In the genomic region with DNA sequence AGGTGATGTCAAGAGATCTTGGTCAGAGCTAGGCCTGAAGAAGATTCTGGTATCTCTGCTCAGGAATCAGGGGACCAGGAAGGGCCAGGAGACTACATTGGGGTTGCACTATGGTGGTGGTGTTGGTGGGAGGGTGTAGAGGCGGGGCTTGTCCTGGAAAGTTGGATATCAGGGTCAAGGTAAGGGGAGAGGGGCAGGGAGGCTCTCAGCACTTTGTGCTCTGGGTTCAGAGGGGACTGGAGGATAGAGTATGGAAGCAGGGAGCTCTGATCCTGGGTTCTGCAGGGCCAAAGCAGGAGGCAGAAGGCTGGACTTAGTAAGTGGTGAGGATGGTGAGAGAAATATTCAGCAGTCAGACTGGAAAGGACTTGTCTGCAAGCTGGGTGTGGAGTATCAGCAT, we compare ENCODE assay signal across 8 cellular contexts. TPM values are rescaled to one million over a fixed set of nuclear protein-coding genes. Genes with fewer than 3 reads are reported as not detected.
DNase-seq lines count a peak whose midpoint lies in the region; ATAC-seq and TF ChIP-seq lines count a peak whose summit lies in the region.

No MANE protein-coding gene starts in this region.

- peak overlapping the region; percentile 94 to 100 (median 96) for H3K27ac ChIP-seq in gastrocnemius medialis

- no peaks in the 10 kb centered on the region for H3K27me3 ChIP-seq in gastrocnemius medialis

- no peaks in the 10 kb centered on the region for H3K36me3 ChIP-seq in ES-I3 (ENCODE audit: insufficient read depth, low read length)
- H3K36me3 ChIP-seq in gastrocnemius medialis, result no peaks in the 10 kb centered on the region

- intact Hi-C loops in gastrocnemius medialis (cut with DNase I; ENCODE audit: low total_unique reads), result loop anchor here (5.0 kb wide), 1 partner anchor 69 kb away; no protein-coding TSS in a partner anchor

- H3K4me1 ChIP-seq in ES-I3 (ENCODE audit: insufficient read depth, low read length) (peaks cover 3% of the 10 kb centered on the region; the same call in 1 of the 2 replicates), gastrocnemius medialis (peaks cover 57 to 67% of the 10 kb centered on the region in 2 donors)

- H3K9me3 ChIP-seq in ES-I3 (ENCODE audit: control insufficient read depth, insufficient read depth, low read length) (no peaks in the 10 kb centered on the region), gastrocnemius medialis (no peaks in the 10 kb centered on the region)

- H3K9ac ChIP-seq in ES-I3 (ENCODE audit: low read depth, low read length), result peak overlapping the region; percentile 53; the same call in 1 of the 2 replicates

- DNase-seq in fibroblast of mammary gland (ENCODE audit: low read depth), result no peak
- no peak for DNase-seq in gastrocnemius medialis
- DNase-seq in NCI-H510A (lab: John Stamatoyannopoulos, UW), result no peak
- DNase-seq in DMS114 treated with DMSO at 0.1 percent for 48 hours (lab: John Stamatoyannopoulos, UW; ENCODE audit: unreplicated experiment), result no peak
- DNase-seq in anterior cingulate cortex (lab: John Stamatoyannopoulos, UW), result no peak

- ATAC-seq in SK-N-SH treated with all-trans-retinoic acid at 6 μM for 48 hours (peak; percentile 0; the same call in 2 of the 3 replicates), gastrocnemius medialis (peak in 1 of 2 donors; percentile 3), HG03565 (IDR thresholded peaks at IDR 0.05; ENCODE audit: unreplicated experiment) (no peak)

- H3K4me3 ChIP-seq in fibroblast of mammary gland (ENCODE audit: control insufficient read depth, low read depth, low read length), result peak overlapping the region; percentile 50
- H3K4me3 ChIP-seq in gastrocnemius medialis, result peak overlapping the region; percentile 61 to 67 (median 65)

- in situ Hi-C loops in gastrocnemius medialis (cut with MboI; ENCODE audit: low sequenced_read_pairs in 4 of 4), result no loop called here

- TF ChIP-seq POLR2A in gastrocnemius medialis (IDR thresholded peaks at IDR 0.05), result no peak

- no peak for TF ChIP-seq CTCF in fibroblast of mammary gland (conservative IDR thresholded peaks at IDR 0.05; ENCODE audit: control insufficient read depth, insufficient read depth, low read depth, low read length)
- no peak for TF ChIP-seq CTCF in gastrocnemius medialis (IDR thresholded peaks at IDR 0.05 in 4 of 5, conservative IDR thresholded peaks at IDR 0.05 in 1 of 5)

TF ChIP-seq in SK-N-SH treated with all-trans-retinoic acid at 6 μM for 48 hours, 23 proteins besides CTCF, POLR2A, EP300 and RAD21:
- TF ChIP-seq, protein P1, sequence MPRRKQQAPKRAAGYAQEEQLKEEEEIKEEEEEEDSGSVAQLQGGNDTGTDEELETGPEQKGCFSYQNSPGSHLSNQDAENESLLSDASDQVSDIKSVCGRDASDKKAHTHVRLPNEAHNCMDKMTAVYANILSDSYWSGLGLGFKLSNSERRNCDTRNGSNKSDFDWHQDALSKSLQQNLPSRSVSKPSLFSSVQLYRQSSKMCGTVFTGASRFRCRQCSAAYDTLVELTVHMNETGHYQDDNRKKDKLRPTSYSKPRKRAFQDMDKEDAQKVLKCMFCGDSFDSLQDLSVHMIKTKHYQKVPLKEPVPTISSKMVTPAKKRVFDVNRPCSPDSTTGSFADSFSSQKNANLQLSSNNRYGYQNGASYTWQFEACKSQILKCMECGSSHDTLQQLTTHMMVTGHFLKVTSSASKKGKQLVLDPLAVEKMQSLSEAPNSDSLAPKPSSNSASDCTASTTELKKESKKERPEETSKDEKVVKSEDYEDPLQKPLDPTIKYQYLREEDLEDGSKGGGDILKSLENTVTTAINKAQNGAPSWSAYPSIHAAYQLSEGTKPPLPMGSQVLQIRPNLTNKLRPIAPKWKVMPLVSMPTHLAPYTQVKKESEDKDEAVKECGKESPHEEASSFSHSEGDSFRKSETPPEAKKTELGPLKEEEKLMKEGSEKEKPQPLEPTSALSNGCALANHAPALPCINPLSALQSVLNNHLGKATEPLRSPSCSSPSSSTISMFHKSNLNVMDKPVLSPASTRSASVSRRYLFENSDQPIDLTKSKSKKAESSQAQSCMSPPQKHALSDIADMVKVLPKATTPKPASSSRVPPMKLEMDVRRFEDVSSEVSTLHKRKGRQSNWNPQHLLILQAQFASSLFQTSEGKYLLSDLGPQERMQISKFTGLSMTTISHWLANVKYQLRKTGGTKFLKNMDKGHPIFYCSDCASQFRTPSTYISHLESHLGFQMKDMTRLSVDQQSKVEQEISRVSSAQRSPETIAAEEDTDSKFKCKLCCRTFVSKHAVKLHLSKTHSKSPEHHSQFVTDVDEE (CRISPR knock-in tag; IDR thresholded peaks at IDR 0.05), result no peak
- TF ChIP-seq ZFP30 (CRISPR knock-in tag; IDR thresholded peaks at IDR 0.05), result no peak
- no peak for TF ChIP-seq ZNF8 (CRISPR knock-in tag; IDR thresholded peaks at IDR 0.05)
- no peak for TF ChIP-seq ARNTL (CRISPR knock-in tag; IDR thresholded peaks at IDR 0.05; ENCODE audit: borderline replicate concordance, low read depth)
- TF ChIP-seq BACH2 (CRISPR knock-in tag; IDR thresholded peaks at IDR 0.05; ENCODE audit: borderline replicate concordance), result no peak
- no peak for TF ChIP-seq TCF4 (CRISPR knock-in tag; IDR thresholded peaks at IDR 0.05; ENCODE audit: borderline replicate concordance)
- no peak for TF ChIP-seq RARB (CRISPR knock-in tag; IDR thresholded peaks at IDR 0.05)
- no peak for TF ChIP-seq ZFP3 (CRISPR knock-in tag; IDR thresholded peaks at IDR 0.05)
- TF ChIP-seq, protein P2, sequence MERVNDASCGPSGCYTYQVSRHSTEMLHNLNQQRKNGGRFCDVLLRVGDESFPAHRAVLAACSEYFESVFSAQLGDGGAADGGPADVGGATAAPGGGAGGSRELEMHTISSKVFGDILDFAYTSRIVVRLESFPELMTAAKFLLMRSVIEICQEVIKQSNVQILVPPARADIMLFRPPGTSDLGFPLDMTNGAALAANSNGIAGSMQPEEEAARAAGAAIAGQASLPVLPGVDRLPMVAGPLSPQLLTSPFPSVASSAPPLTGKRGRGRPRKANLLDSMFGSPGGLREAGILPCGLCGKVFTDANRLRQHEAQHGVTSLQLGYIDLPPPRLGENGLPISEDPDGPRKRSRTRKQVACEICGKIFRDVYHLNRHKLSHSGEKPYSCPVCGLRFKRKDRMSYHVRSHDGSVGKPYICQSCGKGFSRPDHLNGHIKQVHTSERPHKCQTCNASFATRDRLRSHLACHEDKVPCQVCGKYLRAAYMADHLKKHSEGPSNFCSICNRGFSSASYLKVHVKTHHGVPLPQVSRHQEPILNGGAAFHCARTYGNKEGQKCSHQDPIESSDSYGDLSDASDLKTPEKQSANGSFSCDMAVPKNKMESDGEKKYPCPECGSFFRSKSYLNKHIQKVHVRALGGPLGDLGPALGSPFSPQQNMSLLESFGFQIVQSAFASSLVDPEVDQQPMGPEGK (CRISPR knock-in tag; IDR thresholded peaks at IDR 0.05; ENCODE audit: borderline replicate concordance), result no peak
- no peak for TF ChIP-seq ZNF565 (CRISPR knock-in tag; conservative IDR thresholded peaks at IDR 0.05; ENCODE audit: low read depth)
- no peak for TF ChIP-seq GLIS3 (CRISPR knock-in tag; IDR thresholded peaks at IDR 0.05)
- no peak for TF ChIP-seq ESRRG (CRISPR knock-in tag; IDR thresholded peaks at IDR 0.05)
- TF ChIP-seq, protein P3, sequence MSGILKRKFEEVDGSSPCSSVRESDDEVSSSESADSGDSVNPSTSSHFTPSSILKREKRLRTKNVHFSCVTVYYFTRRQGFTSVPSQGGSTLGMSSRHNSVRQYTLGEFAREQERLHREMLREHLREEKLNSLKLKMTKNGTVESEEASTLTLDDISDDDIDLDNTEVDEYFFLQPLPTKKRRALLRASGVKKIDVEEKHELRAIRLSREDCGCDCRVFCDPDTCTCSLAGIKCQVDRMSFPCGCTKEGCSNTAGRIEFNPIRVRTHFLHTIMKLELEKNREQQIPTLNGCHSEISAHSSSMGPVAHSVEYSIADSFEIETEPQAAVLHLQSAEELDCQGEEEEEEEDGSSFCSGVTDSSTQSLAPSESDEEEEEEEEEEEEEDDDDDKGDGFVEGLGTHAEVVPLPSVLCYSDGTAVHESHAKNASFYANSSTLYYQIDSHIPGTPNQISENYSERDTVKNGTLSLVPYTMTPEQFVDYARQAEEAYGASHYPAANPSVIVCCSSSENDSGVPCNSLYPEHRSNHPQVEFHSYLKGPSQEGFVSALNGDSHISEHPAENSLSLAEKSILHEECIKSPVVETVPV (CRISPR knock-in tag; IDR thresholded peaks at IDR 0.05), result no peak

RNA-seq across cellular contexts. Expression of a gene that starts 3.0 kb away (rescaled TPM):
- 100 to 1,000 TPM in 3 of 4 donors, 10 to 100 TPM in 1; 77.5 to 231 (median 173) TPM for total RNA-seq in gastrocnemius medialis

RNA-seq across cellular contexts. Expression of a gene that starts 8.8 kb away (rescaled TPM):
- total RNA-seq in gastrocnemius medialis, result 100 to 1,000 TPM in 1 of 4 donors, 10 to 100 TPM in 2, 1 to 10 TPM in 1; 9.0 to 111 (median 29.7) TPM

RNA-seq across cellular contexts. Expression of a gene that starts 10.4 kb away (rescaled TPM):
- total RNA-seq in gastrocnemius medialis, result 1 to 10 TPM; 2.5 to 7.7 (median 4.5) TPM

RNA-seq across cellular contexts. Expression of a gene that starts 13.6 kb away (rescaled TPM):
- 10 to 100 TPM in 3 of 4 donors, 1 to 10 TPM in 1; 7.0 to 16.3 (median 14.3) TPM for total RNA-seq in gastrocnemius medialis

RNA-seq across cellular contexts. Expression of a gene that starts 13.6 kb away (rescaled TPM):
- 10 to 100 TPM in 2 of 4 donors, 1 to 10 TPM in 2; 8.8 to 15.3 (median 10.1) TPM for total RNA-seq in gastrocnemius medialis
